ENCODE assay signal across 21 cellular contexts in the genomic region with DNA sequence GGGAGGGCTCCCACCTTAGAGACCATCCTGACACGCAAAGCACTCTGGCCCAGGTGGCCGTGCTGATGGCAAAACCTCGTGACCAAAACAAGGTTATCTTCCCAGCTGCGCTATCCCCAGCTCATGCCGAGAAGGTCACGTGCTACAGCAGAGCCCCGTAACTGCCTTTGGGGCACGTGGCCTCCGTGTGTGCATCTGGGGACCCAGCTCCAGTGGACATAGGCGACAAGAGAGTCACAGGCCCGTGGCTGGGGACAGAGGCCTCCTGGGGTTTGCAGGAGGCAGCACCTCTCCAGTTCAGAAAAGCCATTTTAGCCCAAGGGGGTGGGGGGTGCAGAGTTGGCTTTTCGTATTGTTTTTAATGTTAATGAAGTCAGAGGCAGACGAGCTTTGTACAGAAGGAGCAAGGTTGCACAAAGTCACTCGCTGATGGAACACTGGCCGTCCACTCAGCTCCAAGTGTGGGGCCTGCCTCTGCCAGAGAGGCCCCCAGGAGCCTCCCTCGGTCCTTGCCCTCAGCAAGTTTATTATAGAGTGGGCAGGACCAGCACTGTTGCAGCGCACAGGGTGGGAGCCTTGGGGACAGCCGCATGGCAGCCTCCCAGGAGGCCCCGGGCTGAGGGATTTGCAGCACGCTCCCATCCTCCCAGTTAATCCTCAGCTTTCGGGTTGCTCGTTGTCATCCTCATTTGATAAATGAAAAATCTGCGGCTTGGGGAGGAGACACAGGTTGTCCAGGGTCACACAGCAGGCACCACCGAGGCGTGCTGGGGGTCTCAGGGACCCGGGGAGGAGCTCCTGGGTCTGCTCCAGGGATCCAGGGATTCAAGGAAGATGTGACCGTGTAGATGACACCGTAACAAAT. TPM values are rescaled to one million over a fixed set of nuclear protein-coding genes. Genes with fewer than 3 reads are reported as not detected.
DNase-seq lines count a peak whose midpoint lies in the region; ATAC-seq, FAIRE-seq and TF ChIP-seq lines count a peak whose summit lies in the region.
"Had no signal": no experiment of that assay in that cellular context is flagged by ENCODE, and none has a peak within 500 bp of the region (broad histone marks: within the 10 kb centered on the region; RNA-seq: fewer than 3 reads in every experiment).

No MANE protein-coding gene starts in this region.

- intact Hi-C loops in Right ventricle myocardium inferior (cut with DNase I) (no loop called here), left ventricle myocardium inferior (cut with micrococcal nuclease) (no loop called here), kidney (cut with DNase I) (no loop called here), spleen (cut with DNase I; ENCODE audit: low total_unique reads) (no loop called here)

- ATAC-seq in Right ventricle myocardium inferior (no peak), RWPE2 (ENCODE audit: low read depth) (no peak), GM21423 (IDR thresholded peaks at IDR 0.05; ENCODE audit: unreplicated experiment) (no peak)

- no peak overlapping the region for H3K9ac ChIP-seq in kidney (ENCODE audit: low read length in 2 of 2)
- H3K9ac ChIP-seq: GM23248 had no signal

- H3K4me1 ChIP-seq in left ventricle myocardium inferior (peaks cover 10% of the 10 kb centered on the region), RWPE2 (ENCODE audit: insufficient read depth, poor library complexity, severe bottlenecking) (peaks cover 3% of the 10 kb centered on the region), kidney (ENCODE audit: control insufficient read depth in 1 of 2, insufficient read depth in 1 of 2, low read depth in 1 of 2, low read length in 2 of 2) (no peaks in the 10 kb centered on the region), spleen (peaks cover 0 to 6% (median 4%) of the 10 kb centered on the region in 6 donors), BE2C (no peaks in the 10 kb centered on the region)
- H3K4me1 ChIP-seq: SJCRH30 had no signal

- no peak for FAIRE-seq in kidney (lab: Jason Lieb, UNC)

- H3K27ac ChIP-seq in left ventricle myocardium inferior (replicated peaks) (no peak overlapping the region), RWPE2 (ENCODE audit: poor library complexity, severe bottlenecking) (no peak overlapping the region), kidney (ENCODE audit: low read depth in 2 of 2, low read length in 2 of 2) (no peak overlapping the region), spleen (no peak overlapping the region)
- H3K27ac ChIP-seq: 22Rv1, GM23248, HL-60, SJCRH30 had no signal

- peak; percentile 67 for DNase-seq in Right ventricle myocardium inferior (ENCODE audit: missing footprints)
- no peak for DNase-seq in left ventricle myocardium inferior
- DNase-seq in RWPE2 (ENCODE audit: low spot score) = peak; percentile 23
- DNase-seq in kidney = peak; percentile 44
- peak; percentile 63 for DNase-seq in spleen
- DNase-seq in BE2C = no peak
- DNase-seq in NCI-H2029 (lab: John Stamatoyannopoulos, UW) = no peak
- DNase-seq: AML-193, DMS153, GF-D8, GM23248, HCEC 1CT, NCI-H1092 treated with DMSO at 0.1 percent for 48 hours, NCI-H146, NCI-H2081, SJCRH30 had no signal

- no peak for TF ChIP-seq POLR2A in spleen (IDR thresholded peaks at IDR 0.05)

- TF ChIP-seq CTCF in left ventricle myocardium inferior (IDR thresholded peaks at IDR 0.05; ENCODE audit: borderline replicate concordance) (no peak), RWPE2 (IDR thresholded peaks at IDR 0.05; ENCODE audit: poor library complexity, severe bottlenecking) (no peak), kidney (IDR thresholded peaks at IDR 0.05; ENCODE audit: borderline replicate concordance, extremely low read depth, insufficient read depth) (no peak), spleen (IDR thresholded peaks at IDR 0.05 in 8 of 11, conservative IDR thresholded peaks at IDR 0.05 in 3 of 11) (no peak), BE2C (IDR thresholded peaks at IDR 0.05; ENCODE audit: low read depth, low read length) (no peak)

- no peak overlapping the region for H3K4me3 ChIP-seq in left ventricle myocardium inferior
- no peak overlapping the region for H3K4me3 ChIP-seq in RWPE2 (ENCODE audit: severe bottlenecking)
- no peak overlapping the region for H3K4me3 ChIP-seq in kidney (ENCODE audit: low read length in 2 of 2)
- H3K4me3 ChIP-seq in spleen = no peak overlapping the region
- H3K4me3 ChIP-seq in BE2C (ENCODE audit: low read depth, low read length) = no peak overlapping the region
- H3K4me3 ChIP-seq: GM23248, SJCRH30 had no signal

- H3K9me3 ChIP-seq in left ventricle myocardium inferior (replicated peaks) = no peaks in the 10 kb centered on the region
- H3K9me3 ChIP-seq in RWPE2 (ENCODE audit: severe bottlenecking) = no peaks in the 10 kb centered on the region
- no peaks in the 10 kb centered on the region for H3K9me3 ChIP-seq in kidney (ENCODE audit: control insufficient read depth in 1 of 2, low read length in 2 of 2)
- no peaks in the 10 kb centered on the region for H3K9me3 ChIP-seq in spleen
- no peaks in the 10 kb centered on the region for H3K9me3 ChIP-seq in BE2C
- H3K9me3 ChIP-seq: SJCRH30 had no signal

- H3K27me3 ChIP-seq in left ventricle myocardium inferior (ENCODE audit: low read depth) (peaks cover 32% of the 10 kb centered on the region), RWPE2 (ENCODE audit: insufficient read depth, poor library complexity, severe bottlenecking) (peaks cover 3% of the 10 kb centered on the region), spleen (replicated peaks in 1 of 7) (peaks cover 0 to 29% (median 0%) of the 10 kb centered on the region in 7 donors), BE2C (no peaks in the 10 kb centered on the region)
- H3K27me3 ChIP-seq: SJCRH30 had no signal

- H3K36me3 ChIP-seq in left ventricle myocardium inferior (no peaks in the 10 kb centered on the region), RWPE2 (ENCODE audit: low read depth) (no peaks in the 10 kb centered on the region), kidney (ENCODE audit: control insufficient read depth in 1 of 2, insufficient read depth in 2 of 2, low read length in 2 of 2) (no peaks in the 10 kb centered on the region), spleen (no peaks in the 10 kb centered on the region), BE2C (no peaks in the 10 kb centered on the region)
- H3K36me3 ChIP-seq: SJCRH30 had no signal

- 81 to 92% (median 89%) methylated on average over 22 to 28 of the region's 28 CpGs for WGBS in spleen, 5 donors

RNA-seq across cellular contexts. Expression of gene PDE9A, which starts 8.0 kb away (rescaled TPM):
- 3.4 TPM for total RNA-seq in Right ventricle myocardium inferior
- total RNA-seq in left ventricle myocardium inferior = 3.2 TPM
- total RNA-seq in kidney = 39.0 TPM
- polyA plus RNA-seq in kidney (ENCODE audit: insufficient read depth, low read depth, low replicate concordance) = 30.1 TPM
- 10 to 100 TPM; 15.1 to 45.5 (median 24.9) TPM for total RNA-seq in spleen
- 10 to 100 TPM in 2 of 3 donors, 1 to 10 TPM in 1; 7.9 to 33.5 (median 18.2) TPM for polyA plus RNA-seq in spleen
- 4.2 TPM for polyA plus RNA-seq in BE2C (2012; ENCODE audit: insufficient read depth, insufficient read length, low read depth)
- total RNA-seq: GM23248, LHCN-M2, RPMI7951 had no signal
- polyA plus RNA-seq: GM23248 had no signal

Comparison
In these comparisons a context has a peak if more than half of its experiments do, and no peak if none do; other contexts are left out.
1. DNase-seq: peak in Right ventricle myocardium inferior (single experiment), RWPE2 (single experiment), kidney (single experiment) and spleen (single experiment); none in left ventricle myocardium inferior (single experiment), BE2C (single experiment) and NCI-H2029 (single experiment).